Comparison of ENCODE assay signal across 19 cellular contexts in the genomic region with DNA sequence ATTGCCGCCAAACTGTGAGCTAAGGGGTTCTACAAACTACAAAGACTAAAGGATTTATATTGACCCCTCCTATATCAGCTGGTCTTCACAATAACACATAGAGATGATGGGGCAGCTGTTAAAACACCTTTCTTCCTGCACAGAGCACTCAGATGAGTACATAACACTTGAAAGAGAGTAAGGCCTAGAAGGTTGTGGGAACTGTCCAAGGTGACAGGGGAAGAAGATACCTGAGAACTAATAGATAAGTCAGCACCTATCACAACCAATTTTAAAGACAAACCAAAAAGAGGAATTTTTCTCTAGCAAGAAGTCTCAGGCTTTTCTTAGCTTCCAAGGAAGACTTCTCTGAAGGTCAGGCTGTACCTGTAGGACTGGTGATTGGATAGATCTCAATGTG. TPM values are rescaled to one million over a fixed set of nuclear protein-coding genes. Genes with fewer than 3 reads are reported as not detected.
DNase-seq lines count a peak whose midpoint lies in the region; ATAC-seq and TF ChIP-seq lines count a peak whose summit lies in the region.
"Had no signal": no experiment of that assay in that cellular context is flagged by ENCODE, and none has a peak within 500 bp of the region (broad histone marks: within the 10 kb centered on the region; RNA-seq: fewer than 3 reads in every experiment).

No MANE protein-coding gene starts in this region.

- no peaks in the 10 kb centered on the region; the same call in 1 of the 2 replicates for H3K9me2 ChIP-seq in HCT116 (ENCODE audit: insufficient read depth)

- TF ChIP-seq EP300 in esophagus muscularis mucosa (IDR thresholded peaks at IDR 0.05), result no peak

- TF ChIP-seq POLR2A in HCT116 (IDR thresholded peaks at IDR 0.05; ENCODE audit: borderline replicate concordance, extremely low read depth, insufficient read depth, insufficient read length) (no peak), esophagus muscularis mucosa (IDR thresholded peaks at IDR 0.05; ENCODE audit: low read depth) (no peak)

- H3K9ac ChIP-seq in HCT116 (ENCODE audit: low read length), result no peak overlapping the region

- 82% methylated on average over 1 of the region's 1 CpG for WGBS in esophagus muscularis mucosa
- WGBS in right cardiac atrium, result 93% methylated on average over 1 of the region's 1 CpG

- in situ Hi-C loops in KBM-7 (cut with MboI; ENCODE audit: low pct_unique_long_range_greater_than_20kb, low sequenced_read_pairs), result no loop called here

- no peaks in the 10 kb centered on the region for H3K27me3 ChIP-seq in ACC112 (ENCODE audit: insufficient read depth, low read length)
- no peaks in the 10 kb centered on the region for H3K27me3 ChIP-seq in HCT116 (ENCODE audit: insufficient read depth, low read length)
- H3K27me3 ChIP-seq in SJCRH30, result no peaks in the 10 kb centered on the region
- H3K27me3 ChIP-seq in foreskin keratinocyte, result no peaks in the 10 kb centered on the region
- H3K27me3 ChIP-seq in esophagus muscularis mucosa, result no peaks in the 10 kb centered on the region
- H3K27me3 ChIP-seq in right cardiac atrium (ENCODE audit: control insufficient read depth, insufficient read depth), result no peaks in the 10 kb centered on the region

- TF ChIP-seq CTCF in HCT116 (IDR thresholded peaks at IDR 0.05 in 2 of 3, conservative IDR thresholded peaks at IDR 0.05 in 1 of 3; ENCODE audit: borderline replicate concordance in 1 of 3, insufficient read depth in 1 of 3, low read depth in 2 of 3, low read length in 2 of 3) (no peak), foreskin keratinocyte (conservative IDR thresholded peaks at IDR 0.05) (no peak), esophagus muscularis mucosa (IDR thresholded peaks at IDR 0.05) (no peak)

- ATAC-seq in HCT116 (no peak), foreskin keratinocyte (peak; percentile 45), HG02852 (IDR thresholded peaks at IDR 0.05; ENCODE audit: unreplicated experiment) (no peak), right cardiac atrium (no peak)
- ATAC-seq: activated naive CD8-positive, alpha-beta T cell treated with anti-CD3 and anti-CD28 coated beads, Interleukin-2, amount 50 U/mL, for 24 hours; stimulated activated memory B cell treated with anti-CD40 and anti-IgM and Interleukin-4, amounts not matched to agents 10 μg/mL and 1 μg/mL and 100 μg/mL, for 72 hours had no signal

- H3K36me3 ChIP-seq in ACC112 (ENCODE audit: insufficient read depth, low read length), result no peaks in the 10 kb centered on the region
- H3K36me3 ChIP-seq in HCT116 (ENCODE audit: control insufficient read depth in 1 of 2, insufficient read depth in 2 of 2, low read length in 2 of 2), result no peaks in the 10 kb centered on the region
- H3K36me3 ChIP-seq in SJCRH30, result no peaks in the 10 kb centered on the region
- no peaks in the 10 kb centered on the region for H3K36me3 ChIP-seq in esophagus muscularis mucosa
- H3K36me3 ChIP-seq: thoracic aorta had no signal

- RAD21 ChIA-PET in HCT116 (lab: Charles Lee; ENCODE audit: low non-redundant PET in 1 of 2, low total read pairs in 2 of 2, uncharacterized antibody in 2 of 2, unreplicated experiment in 2 of 2), result no interaction called here

- CTCF ChIA-PET in HCT116 (lab: Charles Lee), result no interaction called here

- no peaks in the 10 kb centered on the region for H4K20me1 ChIP-seq in HCT116 (ENCODE audit: insufficient read depth)

- POLR2A ChIA-PET in HCT116 (lab: Charles Lee), result no interaction called here

- no peak for DNase-seq in HCT116 (ENCODE audit: low read depth, low spot score)
- peak in 1 of 2 experiments; percentile 20 for DNase-seq in SJCRH30
- peak; percentile 42 to 69 for DNase-seq in foreskin keratinocyte
- no peak for DNase-seq in KBM-7
- DNase-seq in esophagus muscularis mucosa (ENCODE audit: extremely low spot score), result no peak
- no peak for DNase-seq in right cardiac atrium
- DNase-seq: activated CD4-positive, alpha-beta T cell treated with anti-CD3 and anti-CD28 coated beads, Interleukin-2, amount 10 ng/mL, durations not matched to agents 24 days and 14 days; activated naive CD8-positive, alpha-beta T cell treated with anti-CD3 and anti-CD28 coated beads, Interleukin-2, amount 50 U/mL, for 24 hours; CD4-positive, alpha-beta T cell; GOT3; NCI-H1417; NCI-H774; retina had no signal

- TF ChIP-seq RAD21 in HCT116 (IDR thresholded peaks at IDR 0.05; ENCODE audit: low read depth), result no peak

- H3K27ac ChIP-seq in ACC112 (ENCODE audit: low read depth, low read length) (peak overlapping the region; percentile 40), HCT116 (ENCODE audit: low read depth, low read length) (no peak overlapping the region), SJCRH30 (peak overlapping the region; percentile 29), foreskin keratinocyte (peak overlapping the region; percentile 83), esophagus muscularis mucosa (replicated peaks in 1 of 4) (no peak overlapping the region), right cardiac atrium (ENCODE audit: low read length) (no peak overlapping the region)
- H3K27ac ChIP-seq: thoracic aorta had no signal

- H3K79me2 ChIP-seq in ACC112 (ENCODE audit: control insufficient read depth, insufficient read depth, low read length, unreplicated experiment) (no peaks in the 10 kb centered on the region), HCT116 (ENCODE audit: insufficient read depth, low read length) (no peaks in the 10 kb centered on the region)

- no peak overlapping the region for H3K4me2 ChIP-seq in HCT116 (ENCODE audit: low read length)

- intact Hi-C loops in HCT116 (cut with micrococcal nuclease) (no loop called here), esophagus muscularis mucosa (cut with DNase I) (no loop called here), right cardiac atrium (cut with DNase I) (no loop called here)

- H3K4me3 ChIP-seq in ACC112 (ENCODE audit: low read depth, low read length) (no peak overlapping the region), HCT116 (replicated peaks in 1 of 2; ENCODE audit: low read depth in 1 of 2, low read length in 2 of 2) (no peak overlapping the region), SJCRH30 (no peak overlapping the region), esophagus muscularis mucosa (no peak overlapping the region), right cardiac atrium (ENCODE audit: low read length) (no peak overlapping the region)
- H3K4me3 ChIP-seq: thoracic aorta had no signal

- H2AFZ ChIP-seq in ACC112 (ENCODE audit: low read length, unreplicated experiment) (no peak overlapping the region), HCT116 (ENCODE audit: low read depth, low read length, poor library complexity, severe bottlenecking) (no peak overlapping the region)

- H3K9me3 ChIP-seq in HCT116 (ENCODE audit: control insufficient read depth in 1 of 2, insufficient read depth in 1 of 2, low read depth in 1 of 2, low read length in 2 of 2) (no peaks in the 10 kb centered on the region), SJCRH30 (replicated peaks) (no peaks in the 10 kb centered on the region), esophagus muscularis mucosa (no peaks in the 10 kb centered on the region), right cardiac atrium (ENCODE audit: control insufficient read depth, low read length) (no peaks in the 10 kb centered on the region)
- H3K9me3 ChIP-seq: thoracic aorta had no signal

- peaks cover 23% of the 10 kb centered on the region for H3K4me1 ChIP-seq in ACC112 (ENCODE audit: control insufficient read depth, insufficient read depth, low read length, unreplicated experiment)
- H3K4me1 ChIP-seq in HCT116 (ENCODE audit: control insufficient read depth in 1 of 2, insufficient read depth in 2 of 2, low read length in 2 of 2), result peaks cover 0 to 3% of the 10 kb centered on the region in 2 experiments; a peak in 2 of 4 replicates
- H3K4me1 ChIP-seq in SJCRH30, result peaks cover 22% of the 10 kb centered on the region
- H3K4me1 ChIP-seq in foreskin keratinocyte, result peaks cover 28% of the 10 kb centered on the region
- no peaks in the 10 kb centered on the region for H3K4me1 ChIP-seq in esophagus muscularis mucosa
- H3K4me1 ChIP-seq in right cardiac atrium (ENCODE audit: control insufficient read depth, insufficient read depth, low read length), result peaks cover 2% of the 10 kb centered on the region

- no TSS peak for BruUV-seq in HCT116 (replicated peaks; lab: Mats Ljungman, UMichigan)

TF ChIP-seq in HCT116, 20 proteins besides CTCF, POLR2A, EP300 and RAD21 (continues in another document):
- TF ChIP-seq CEBPB (IDR thresholded peaks at IDR 0.05; ENCODE audit: low read depth) (no peak), TCF7L2 (IDR thresholded peaks at IDR 0.05; ENCODE audit: borderline replicate concordance, extremely low read depth, insufficient read depth, insufficient read length) (no peak), SRF (IDR thresholded peaks at IDR 0.05; ENCODE audit: low read depth) (no peak), ELF1 (IDR thresholded peaks at IDR 0.05; ENCODE audit: borderline replicate concordance, low read depth) (no peak)
- TF ChIP-seq, protein P1, sequence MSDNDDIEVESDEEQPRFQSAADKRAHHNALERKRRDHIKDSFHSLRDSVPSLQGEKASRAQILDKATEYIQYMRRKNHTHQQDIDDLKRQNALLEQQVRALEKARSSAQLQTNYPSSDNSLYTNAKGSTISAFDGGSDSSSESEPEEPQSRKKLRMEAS (IDR thresholded peaks at IDR 0.05), result no peak

RNA-seq across cellular contexts. Expression of a gene that starts 19.1 kb away (rescaled TPM):
- total RNA-seq in HCT116 (2021; ENCODE audit: unreplicated experiment) (not detected), foreskin keratinocyte (0.82 and 0.85 TPM in 2 replicates), esophagus muscularis mucosa (1 to 10 TPM in 1 of 4 donors, under 1 TPM in 1, not detected in 2; 0.66 to 1.8 TPM), right cardiac atrium (under 1 TPM in 3 of 4 donors, not detected in 1; 0.29 to 0.92 (median 0.46) TPM)
- not detected in 2 replicates for polyA plus RNA-seq in HCT116 (2012)
- 0.08 TPM in 1 of 2 replicates, not detected in the other for total RNA-seq in SJCRH30 (2014; rRNA removed; shearing (Covaris generic))
- polyA plus RNA-seq in foreskin keratinocyte (0.79 and 0.86 TPM in 2 replicates), right cardiac atrium (0.20 TPM)
- total RNA-seq: activated CD4-positive, alpha-beta T cell treated with anti-CD3 and anti-CD28 coated beads, Interleukin-2, amount 10 ng/mL, durations not matched to agents 24 days and 14 days; CD4-positive, alpha-beta T cell; HT1080; thoracic aorta had no signal

RNA-seq across cellular contexts. Expression of a gene that starts 35.8 kb away (rescaled TPM):
- total RNA-seq in HCT116 (2021; ENCODE audit: unreplicated experiment) (not detected), foreskin keratinocyte (not detected in 2 replicates), esophagus muscularis mucosa (not detected), right cardiac atrium (not detected)
- polyA plus RNA-seq in HCT116 (2012), result not detected in 2 replicates
- total RNA-seq in SJCRH30 (2014; rRNA removed; shearing (Covaris generic)), result not detected in 2 replicates
- polyA plus RNA-seq in foreskin keratinocyte (not detected in 2 replicates), right cardiac atrium (not detected)
- total RNA-seq: activated CD4-positive, alpha-beta T cell treated with anti-CD3 and anti-CD28 coated beads, Interleukin-2, amount 10 ng/mL, durations not matched to agents 24 days and 14 days; CD4-positive, alpha-beta T cell; Daoy; HT1080; thoracic aorta had no signal

RNA-seq across cellular contexts. Expression of a gene that starts 51.9 kb away (rescaled TPM):
- 2.5 TPM for total RNA-seq in HCT116 (2021; ENCODE audit: unreplicated experiment)
- 2.1 and 2.7 TPM in 2 replicates for polyA plus RNA-seq in HCT116 (2012)
- total RNA-seq in SJCRH30 (2014; rRNA removed; shearing (Covaris generic)), result 0.23 TPM in 1 of 2 replicates, not detected in the other
- 27.5 and 36.3 TPM in 2 replicates for total RNA-seq in foreskin keratinocyte
- polyA plus RNA-seq in foreskin keratinocyte, result 29.4 and 42.3 TPM in 2 replicates
- 1 to 10 TPM in 3 of 4 donors, not detected in 1; 1.8 to 9.1 (median 3.4) TPM for total RNA-seq in esophagus muscularis mucosa
- total RNA-seq in right cardiac atrium, result 1 to 10 TPM; 2.4 to 7.4 (median 3.4) TPM
- polyA plus RNA-seq in right cardiac atrium, result 4.4 TPM
- total RNA-seq: activated CD4-positive, alpha-beta T cell treated with anti-CD3 and anti-CD28 coated beads, Interleukin-2, amount 10 ng/mL, durations not matched to agents 24 days and 14 days; CD4-positive, alpha-beta T cell; HT1080 had no signal

Comparison
In these comparisons a context has a peak if more than half of its experiments do, and no peak if none do; other contexts are left out.
1. H3K27ac ChIP-seq: peak in ACC112 (single experiment), SJCRH30 (single experiment) and foreskin keratinocyte (single experiment); none in HCT116 (single experiment), esophagus muscularis mucosa (0 of 4) and right cardiac atrium (single experiment).
2. DNase-seq: peak in foreskin keratinocyte (2 of 2); none in HCT116 (single experiment), KBM-7 (single experiment), esophagus muscularis mucosa (single experiment) and right cardiac atrium (0 of 3).